25 cellular contexts compared by ENCODE assay signal in genomic region chr9:88259041-88259440, GRCh38.
"Had no signal": no experiment of that assay in that cellular context is flagged by ENCODE, and none has a peak within 500 bp of the region (broad histone marks: within the 10 kb centered on the region; RNA-seq: fewer than 3 reads in every experiment).

No MANE protein-coding gene starts in this region.

- H3K4me3 ChIP-seq: gastrocnemius medialis, heart right ventricle, lung, mucosa of descending colon, psoas muscle, right lobe of liver, spleen, stomach, thyroid gland had no signal

- H3K9me3 Mint-ChIP-seq: activated CD4-positive, alpha-beta T cell treated with anti-CD3 and anti-CD28 coated beads, Interleukin-2, amount 10 ng/mL, durations not matched to agents 24 days and 14 days; activated naive CD4-positive, alpha-beta T cell treated with anti-CD3 and anti-CD28 coated beads, Interleukin-2, amount 50 U/mL, for 24 hours; effector memory CD8-positive, alpha-beta T cell; natural killer cell had no signal

- H3K27ac Mint-ChIP-seq: activated CD4-positive, alpha-beta T cell treated with anti-CD3 and anti-CD28 coated beads, Interleukin-2, amount 10 ng/mL, durations not matched to agents 24 days and 14 days; activated CD8-positive, alpha-beta T cell treated with anti-CD3 and anti-CD28 coated beads, Interleukin-2, amount 10 ng/mL, durations not matched to agents 7 days and 5 days; activated naive CD4-positive, alpha-beta T cell treated with anti-CD3 and anti-CD28 coated beads, Interleukin-2, amount 50 U/mL, for 24 hours; dendritic cell treated with granulocyte-macrophage colony-stimulating factor and Interleukin-4, amounts not matched to agents 40 ng/mL and 50 ng/mL, for 4 days; effector memory CD8-positive, alpha-beta T cell; natural killer cell; T-helper 2 cell treated with Interferon-gamma antibody and Interleukin-4, amounts not matched to agents 5 μg/mL and 100 μg/mL, for 36 hours had no signal

- H3K27me3 Mint-ChIP-seq: activated naive CD4-positive, alpha-beta T cell treated with anti-CD3 and anti-CD28 coated beads, Interleukin-2, amount 50 U/mL, for 24 hours had no signal

- H3K4me3 Mint-ChIP-seq: activated CD4-positive, alpha-beta T cell treated with anti-CD3 and anti-CD28 coated beads, Interleukin-2, amount 10 ng/mL, durations not matched to agents 24 days and 14 days; activated CD8-positive, alpha-beta T cell treated with anti-CD3 and anti-CD28 coated beads, Interleukin-2, amount 10 ng/mL, durations not matched to agents 7 days and 5 days; activated naive CD4-positive, alpha-beta T cell treated with anti-CD3 and anti-CD28 coated beads, Interleukin-2, amount 50 U/mL, for 24 hours; dendritic cell treated with granulocyte-macrophage colony-stimulating factor and Interleukin-4, amounts not matched to agents 40 ng/mL and 50 ng/mL, for 4 days; effector memory CD8-positive, alpha-beta T cell; natural killer cell; T-helper 2 cell treated with Interferon-gamma antibody and Interleukin-4, amounts not matched to agents 5 μg/mL and 100 μg/mL, for 36 hours had no signal

- H3K27ac ChIP-seq: breast epithelium, epithelial cell of prostate, gastrocnemius medialis, psoas muscle, right lobe of liver, spleen, thyroid gland had no signal

- H3K4me1 ChIP-seq: breast epithelium, psoas muscle, right lobe of liver had no signal

- H3K9me3 ChIP-seq: breast epithelium, gastrocnemius medialis, heart right ventricle, mucosa of descending colon, psoas muscle, right lobe of liver, stomach, thyroid gland had no signal

- DNase-seq: activated CD4-positive, alpha-beta T cell treated with anti-CD3 and anti-CD28 coated beads, Interleukin-2, amount 10 ng/mL, durations not matched to agents 24 days and 14 days; activated CD4-positive, CD25-positive, alpha-beta regulatory T cell; activated CD8-positive, alpha-beta memory T cell treated with anti-CD3 and anti-CD28 coated beads, Interleukin-2, amount 50 U/mL, for 4 hours; activated CD8-positive, alpha-beta T cell treated with anti-CD3 and anti-CD28 coated beads, Interleukin-2, amount 10 ng/mL, durations not matched to agents 7 days and 5 days; activated effector memory CD4-positive, alpha-beta T cell treated with anti-CD3 and anti-CD28 coated beads, Interleukin-2, amount 50 U/mL, for 16 hours; activated T-cell treated with anti-CD3 and anti-CD28 coated beads, Interleukin-2, amount 50 U/mL, for 48 hours; amniotic stem cell; effector memory CD8-positive, alpha-beta T cell; gastrocnemius medialis; natural killer cell; occipital lobe; spleen had no signal

- H3K36me3 Mint-ChIP-seq: activated naive CD4-positive, alpha-beta T cell treated with anti-CD3 and anti-CD28 coated beads, Interleukin-2, amount 50 U/mL, for 24 hours; natural killer cell had no signal

- ATAC-seq: activated CD8-positive, alpha-beta T cell treated with anti-CD3 and anti-CD28 coated beads, Interleukin-2, amount 10 ng/mL, durations not matched to agents 7 days and 5 days; effector memory CD8-positive, alpha-beta T cell; gastrocnemius medialis; left colon; natural killer cell; psoas muscle had no signal

- H3K27me3 ChIP-seq: breast epithelium, gastrocnemius medialis, heart right ventricle, right lobe of liver, stomach, thyroid gland had no signal

- H3K36me3 ChIP-seq: breast epithelium, gastrocnemius medialis, heart right ventricle, right lobe of liver, spleen, stomach, thyroid gland had no signal
